Comparison of ENCODE assay signal across 8 cellular contexts in the genomic region with DNA sequence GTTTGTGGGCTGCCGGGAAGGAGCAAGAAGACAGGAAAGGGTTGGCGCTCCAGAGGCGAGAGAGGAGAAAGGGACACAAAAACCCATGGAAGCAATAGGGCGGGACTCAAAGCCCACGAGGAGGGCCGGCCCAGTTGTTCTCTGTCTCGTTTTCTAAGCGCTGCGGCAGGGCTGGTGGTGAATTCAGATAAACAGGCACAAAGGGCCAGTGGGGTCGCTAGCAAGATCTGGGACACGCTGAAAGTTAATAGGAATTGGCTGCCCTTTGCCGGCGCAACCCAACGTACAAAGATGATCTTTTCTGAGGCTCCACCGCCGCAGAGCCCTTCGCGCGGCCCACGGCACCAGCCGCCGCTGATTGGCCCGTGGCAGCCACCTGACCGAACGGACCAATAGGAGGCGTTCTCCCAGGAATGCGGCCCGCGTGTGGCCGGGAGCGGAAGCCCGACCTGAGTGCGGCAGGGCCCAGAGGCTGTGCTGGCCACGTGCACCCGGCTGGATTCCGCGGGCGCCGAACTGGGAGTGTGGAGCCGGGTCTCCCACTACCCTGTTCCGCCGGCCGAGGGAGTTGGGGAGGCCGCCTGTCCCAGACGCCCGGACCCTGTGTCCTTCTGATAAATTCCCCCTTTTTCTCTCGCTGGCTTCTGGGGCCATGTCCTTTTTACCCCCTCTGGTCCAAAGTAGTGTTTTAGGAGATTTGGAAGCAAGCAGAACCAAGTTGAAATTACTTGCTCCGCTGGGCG. TPM values are rescaled to one million over a fixed set of nuclear protein-coding genes. Genes with fewer than 3 reads are reported as not detected.
A peak's percentile ranks its signal among the peaks of the same experiment; 100 is the strongest.
DNase-seq lines count a peak whose midpoint lies in the region; ATAC-seq lines count a peak whose summit lies in the region.

No MANE protein-coding gene starts in this region.

- DNase-seq in C1 segment of cervical spinal cord (lab: John Stamatoyannopoulos, UW) (peak; percentile 35 to 93 (median 86)), activated T-cell treated with anti-CD3 and anti-CD28 coated beads for 48 hours (ENCODE audit: low read depth) (peak; percentile 84), RPMI8226 (no peak)
- DNase-seq in naive thymus-derived CD4-positive, alpha-beta T cell: peak; percentile 67 to 81 (median 78)
- DNase-seq in stimulated activated CD8-positive, alpha-beta memory T cell treated with anti-CD3 and anti-CD28 coated beads, Interleukin-7, amount 100 ng/mL, for 24 hours (ENCODE audit: low read depth): peak; percentile 63

- 27% methylated on average over 49 of the region's 49 CpGs for WGBS in esophagus, 2 donors

- H3K36me3 Mint-ChIP-seq in naive thymus-derived CD4-positive, alpha-beta T cell: peaks cover 0 to 4% (median 0%) of the 10 kb centered on the region in 5 donors

- no peaks in the 10 kb centered on the region for H3K27me3 Mint-ChIP-seq in naive thymus-derived CD4-positive, alpha-beta T cell

- no peaks in the 10 kb centered on the region for H3K27me3 ChIP-seq in esophagus (ENCODE audit: control insufficient read depth in 1 of 2, insufficient read depth in 2 of 2, low read length in 2 of 2)
- H3K27me3 ChIP-seq in naive thymus-derived CD4-positive, alpha-beta T cell (ENCODE audit: control insufficient read depth in 2 of 2, insufficient read depth in 2 of 2, low read length in 2 of 2): no peaks in the 10 kb centered on the region

- peak overlapping the region; percentile 52 to 78 for H3K27ac ChIP-seq in esophagus (ENCODE audit: low read depth in 2 of 2, low read length in 1 of 2)
- peak overlapping the region; percentile 48 for H3K27ac ChIP-seq in naive thymus-derived CD4-positive, alpha-beta T cell (ENCODE audit: low read depth, low read length)

- H3K4me1 ChIP-seq in esophagus (ENCODE audit: control insufficient read depth in 2 of 2, insufficient read depth in 2 of 2, low read length in 1 of 2): peaks cover 0 to 6% of the 10 kb centered on the region in 2 donors
- peaks cover 9 to 12% of the 10 kb centered on the region in 2 donors for H3K4me1 ChIP-seq in naive thymus-derived CD4-positive, alpha-beta T cell (ENCODE audit: control insufficient read depth in 2 of 2, insufficient read depth in 2 of 2, low read length in 2 of 2)

- no peaks in the 10 kb centered on the region for H3K36me3 ChIP-seq in esophagus (ENCODE audit: control insufficient read depth in 2 of 2, insufficient read depth in 2 of 2, low read length in 1 of 2)
- no peaks in the 10 kb centered on the region for H3K36me3 ChIP-seq in naive thymus-derived CD4-positive, alpha-beta T cell (ENCODE audit: control insufficient read depth in 2 of 3, insufficient read depth in 3 of 3, low read length in 3 of 3)

- intact Hi-C loops in naive thymus-derived CD4-positive, alpha-beta T cell (cut with micrococcal nuclease): loop anchor here (1.0 to 10.0 kb wide), 4 partner anchors 88 to 1088 kb away; partner anchors contain the start of genes HNRNPAB (in 1 of the 2) and PDLIM7 (in 1 of the 2)

- H3K9me3 ChIP-seq in esophagus (ENCODE audit: control insufficient read depth in 2 of 2, insufficient read depth in 1 of 2, low read depth in 1 of 2, low read length in 1 of 2): no peaks in the 10 kb centered on the region
- H3K9me3 ChIP-seq in naive thymus-derived CD4-positive, alpha-beta T cell (ENCODE audit: control insufficient read depth in 2 of 3, low read length in 3 of 3): no peaks in the 10 kb centered on the region

- POLR2A ChIA-PET in naive thymus-derived CD4-positive, alpha-beta T cell (lab: Charles Lee): interaction anchor here (0.6 kb wide), 2 partner anchors 186 to 653 kb away, joined by 3 read pairs; no protein-coding TSS in a partner anchor

- peak overlapping the region; percentile 26 to 94 (median 87) for H3K27ac Mint-ChIP-seq in naive thymus-derived CD4-positive, alpha-beta T cell

- H3K4me1 Mint-ChIP-seq in naive thymus-derived CD4-positive, alpha-beta T cell: peaks cover 10 to 27% (median 20%) of the 10 kb centered on the region in 7 donors

- CTCF ChIA-PET in naive thymus-derived CD4-positive, alpha-beta T cell (lab: Charles Lee): interaction anchor here (1.1 kb wide), 1 partner anchor 13 kb away, joined by 3 read pairs; no protein-coding TSS in a partner anchor

- peak overlapping the region; percentile 21 to 25 for H3K4me3 ChIP-seq in esophagus (ENCODE audit: low read depth in 1 of 2, low read length in 2 of 2)
- H3K4me3 ChIP-seq in naive thymus-derived CD4-positive, alpha-beta T cell (ENCODE audit: low read length): peak overlapping the region; percentile 34

- peaks cover 0 to 1% (median 0%) of the 10 kb centered on the region in 11 donors for H3K9me3 Mint-ChIP-seq in naive thymus-derived CD4-positive, alpha-beta T cell

- ATAC-seq in HG03342 (IDR thresholded peaks at IDR 0.05; ENCODE audit: unreplicated experiment): peak; percentile 70
- peak; percentile 97 for ATAC-seq in naive thymus-derived CD4-positive, alpha-beta T cell
- no peak for ATAC-seq in GM21786 (IDR thresholded peaks at IDR 0.05; ENCODE audit: unreplicated experiment)

- peak overlapping the region; percentile 47 to 81 (median 74) for H3K4me3 Mint-ChIP-seq in naive thymus-derived CD4-positive, alpha-beta T cell

RNA-seq across cellular contexts. Expression of gene NSD1, which starts 16.8 kb away (rescaled TPM):
- 1 to 10 TPM; 7.4 to 8.7 TPM for polyA plus RNA-seq in esophagus
- total RNA-seq in naive thymus-derived CD4-positive, alpha-beta T cell: 100 to 1,000 TPM; 105 to 126 (median 117) TPM
- 10 to 100 TPM; 57.0 to 65.4 TPM for polyA plus RNA-seq in naive thymus-derived CD4-positive, alpha-beta T cell

RNA-seq across cellular contexts. Expression of gene FGFR4, which starts 30.1 kb away (rescaled TPM):
- 1 to 10 TPM; 1.3 to 1.4 TPM for polyA plus RNA-seq in esophagus
- 1 to 10 TPM; 1.3 to 3.6 (median 3.1) TPM for total RNA-seq in naive thymus-derived CD4-positive, alpha-beta T cell
- under 1 TPM; 0.20 to 0.40 TPM for polyA plus RNA-seq in naive thymus-derived CD4-positive, alpha-beta T cell

Comparison
In these comparisons a context has a peak if more than half of its experiments do, and no peak if none do; other contexts are left out.
1. RNA of gene NSD1, which starts 16.8 kb away (polyA plus RNA-seq): 57.0 to 65.4 TPM in naive thymus-derived CD4-positive, alpha-beta T cell; 7.4 to 8.7 TPM in esophagus; every median in the first group is over 4 times any median in the second.